ENCODE assay signal across 8 cellular contexts in the genomic region with DNA sequence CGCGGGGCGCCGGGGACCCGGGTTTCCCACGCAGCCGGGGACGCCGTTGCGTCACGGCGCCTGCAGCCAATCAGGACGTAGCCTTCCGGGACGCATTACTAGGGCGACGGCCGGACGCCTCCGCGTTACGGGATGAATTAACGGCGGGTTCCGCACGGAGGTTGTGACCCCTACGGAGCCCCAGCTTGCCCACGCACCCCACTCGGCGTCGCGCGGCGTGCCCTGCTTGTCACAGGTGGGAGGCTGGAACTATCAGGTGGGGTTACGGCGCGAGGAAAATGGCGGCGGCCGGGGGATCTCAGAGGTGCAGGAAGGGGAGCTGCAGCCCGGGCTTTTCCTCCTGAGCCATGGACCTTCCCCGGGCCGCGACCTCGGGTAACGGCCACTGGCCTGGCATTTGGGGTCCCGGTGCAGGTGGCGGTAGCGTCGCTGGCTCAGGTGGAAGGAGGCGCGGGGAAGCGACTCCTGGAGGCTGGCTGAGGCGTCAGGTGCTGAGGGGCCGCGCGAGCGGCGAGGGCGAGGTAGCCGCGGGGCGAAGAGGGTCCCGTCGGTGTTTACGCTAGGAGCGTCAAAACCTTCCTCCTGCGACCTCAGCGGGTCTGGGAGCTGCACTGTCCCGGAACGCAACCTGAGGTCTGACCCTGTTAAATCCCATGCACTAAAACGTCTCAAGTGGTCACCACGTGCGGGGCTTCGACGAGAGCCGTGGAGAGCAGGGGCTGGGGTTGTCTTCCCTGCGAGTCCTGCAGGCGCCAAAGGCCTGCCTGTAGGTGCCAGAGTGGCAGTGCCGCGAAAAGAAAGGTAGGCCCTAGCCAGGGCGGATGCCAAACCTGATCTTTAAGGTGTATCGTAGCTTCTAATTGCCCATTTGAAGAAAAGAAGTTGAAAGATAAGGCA.
DNase-seq lines count a peak whose midpoint lies in the region; ATAC-seq and TF ChIP-seq lines count a peak whose summit lies in the region.

LCLAT1 (plus strand) TSS at position 98 of the 897 bp plus-strand sequence. CDS start 78,345 bp downstream, outside the sequence.

- peak within 1 kb of the TSS; percentile 78 for H3K9ac ChIP-seq in OCI-LY3 (ENCODE audit: low read length)

- ATAC-seq in GM19438 (IDR thresholded peaks at IDR 0.05; ENCODE audit: low read depth, unreplicated experiment) (peak; percentile 97), HG03565 (IDR thresholded peaks at IDR 0.05; ENCODE audit: unreplicated experiment) (peak; percentile 94)

- peak; percentile 86 for TF ChIP-seq POLR2A in erythroblast (IDR thresholded peaks at IDR 0.05; ENCODE audit: low read length)

- H3K27ac ChIP-seq in OCI-LY3 (ENCODE audit: low read length) (no peak within 1 kb of the TSS), muscle layer of duodenum (ENCODE audit: low read length) (peak within 1 kb of the TSS; percentile 84)

- H3K27me3 ChIP-seq in OCI-LY3 (ENCODE audit: low read depth, low read length), result peaks cover 7% of the 10 kb centered on the region
- H3K27me3 ChIP-seq in muscle layer of duodenum (ENCODE audit: low read depth, low read length), result no peaks in the 10 kb centered on the region

- H3K4me3 ChIP-seq in OCI-LY3 (ENCODE audit: low read length) (peak within 1 kb of the TSS; percentile 94), muscle layer of duodenum (ENCODE audit: low read depth in 1 of 2, low read length in 2 of 2) (peak within 1 kb of the TSS; percentile 93 to 94)

- H3K36me3 ChIP-seq in OCI-LY3 (replicated peaks; ENCODE audit: low read depth, low read length) (no peaks in the 10 kb centered on the region), muscle layer of duodenum (ENCODE audit: control insufficient read depth in 1 of 2, insufficient read depth in 2 of 2, low read length in 2 of 2) (no peaks in the 10 kb centered on the region)

- H3K4me2 ChIP-seq in OCI-LY3 (ENCODE audit: low read length), result peak within 1 kb of the TSS; percentile 87

- peak within 1 kb of the TSS; percentile 97 for H2AFZ ChIP-seq in OCI-LY3 (ENCODE audit: low read depth, low read length)

- H3K4me1 ChIP-seq in OCI-LY3 (ENCODE audit: low read length), result peaks cover 15% of the 10 kb centered on the region
- H3K4me1 ChIP-seq in muscle layer of duodenum (ENCODE audit: control insufficient read depth in 1 of 2, insufficient read depth in 2 of 2, low read length in 2 of 2), result peaks cover 12 to 16% of the 10 kb centered on the region in 2 donors

- TF ChIP-seq CTCF in OCI-LY3 (IDR thresholded peaks at IDR 0.05; ENCODE audit: low read depth, low read length), result 0 out of 2 replicates have a peak, but pooled peaks have one; percentile 6

- H4K20me1 ChIP-seq in OCI-LY3 (ENCODE audit: insufficient read depth, low read length), result no peaks in the 10 kb centered on the region

- H3K79me2 ChIP-seq in OCI-LY3 (ENCODE audit: low read length), result peaks cover 35% of the 10 kb centered on the region

- H3K9me3 ChIP-seq in OCI-LY3 (ENCODE audit: insufficient read depth, low read length) (no peaks in the 10 kb centered on the region), muscle layer of duodenum (ENCODE audit: control insufficient read depth in 1 of 2, low read length in 2 of 2) (no peaks in the 10 kb centered on the region)

- DNase-seq in COR-L47 (lab: John Stamatoyannopoulos, UW), result peak; percentile 60
- peak; percentile 83 for DNase-seq in activated T-cell treated with anti-CD3 and anti-CD28 coated beads for 24 hours (ENCODE audit: low read depth)
- DNase-seq in erythroblast (lab: John Stamatoyannopoulos, UW), result peak; percentile 88 to 93
- DNase-seq in stimulated activated CD8-positive, alpha-beta memory T cell treated with anti-CD3 and anti-CD28 coated beads, Interleukin-7, amount 100 ng/mL, for 24 hours (ENCODE audit: low read depth), result peak; percentile 68
